Comparison of ENCODE assay signal across 15 cellular contexts in genomic region chr3:145889730-145890129, GRCh38.
"Had no signal": no experiment of that assay in that cellular context is flagged by ENCODE, and none has a peak within 500 bp of the region (broad histone marks: within the 10 kb centered on the region; RNA-seq: fewer than 3 reads in every experiment).

No MANE protein-coding gene starts in this region.

- H3K27ac ChIP-seq: body of pancreas, gastroesophageal sphincter, hepatocyte, pancreas, stomach, thoracic aorta had no signal

- H3K4me1 ChIP-seq: body of pancreas, gastroesophageal sphincter, stomach had no signal

- H3K4me1 Mint-ChIP-seq: activated naive CD4-positive, alpha-beta T cell treated with anti-CD3 and anti-CD28 coated beads, Interleukin-2, amount 50 U/mL, for 24 hours had no signal

- H3K4me2 ChIP-seq: hepatocyte had no signal

- ATAC-seq: activated CD4-positive, CD25-positive, alpha-beta regulatory T cell treated with anti-CD3 and anti-CD28 coated beads, Interleukin-2, amount 50 U/mL, for 24 hours; body of pancreas; effector memory CD8-positive, alpha-beta T cell; gastroesophageal sphincter; left ventricle myocardium superior; pancreas had no signal

- H2AFZ ChIP-seq: hepatocyte had no signal

- H3K27ac Mint-ChIP-seq: activated naive CD4-positive, alpha-beta T cell treated with anti-CD3 and anti-CD28 coated beads, Interleukin-2, amount 50 U/mL, for 24 hours; effector memory CD8-positive, alpha-beta T cell had no signal

- DNase-seq: body of pancreas; central memory CD4-positive, alpha-beta T cell; cortex of kidney; effector memory CD8-positive, alpha-beta T cell; left ventricle myocardium superior; pancreas; stimulated activated CD4-positive, alpha-beta T cell treated with anti-CD3 and anti-CD28 coated beads, Interleukin-15, amount 100 ng/mL, for 24 hours; stimulated activated CD4-positive, alpha-beta T cell treated with anti-CD3 and anti-CD28 coated beads, Interleukin-4, amount 100 ng/mL, for 24 hours; stomach had no signal

- H3K27me3 ChIP-seq: body of pancreas, gastroesophageal sphincter, hepatocyte, pancreas, stomach had no signal

- H3K4me3 Mint-ChIP-seq: activated naive CD4-positive, alpha-beta T cell treated with anti-CD3 and anti-CD28 coated beads, Interleukin-2, amount 50 U/mL, for 24 hours; effector memory CD8-positive, alpha-beta T cell; neural crest cell had no signal

- H3K4me3 ChIP-seq: body of pancreas, gastroesophageal sphincter, hepatocyte, pancreas, stomach, thoracic aorta had no signal

- H3K79me2 ChIP-seq: hepatocyte had no signal

- H3K9me3 Mint-ChIP-seq: activated naive CD4-positive, alpha-beta T cell treated with anti-CD3 and anti-CD28 coated beads, Interleukin-2, amount 50 U/mL, for 24 hours; neural crest cell had no signal

- H3K36me3 ChIP-seq: gastroesophageal sphincter, pancreas, stomach, thoracic aorta had no signal

- H3K9me3 ChIP-seq: body of pancreas, gastroesophageal sphincter, pancreas, stomach, thoracic aorta had no signal

- H3K27me3 Mint-ChIP-seq: activated naive CD4-positive, alpha-beta T cell treated with anti-CD3 and anti-CD28 coated beads, Interleukin-2, amount 50 U/mL, for 24 hours; effector memory CD8-positive, alpha-beta T cell had no signal
